Comparison of ENCODE assay signal across 26 cellular contexts in genomic region chr9:125516381-125516960, GRCh38.
"Had no signal": no experiment of that assay in that cellular context is flagged by ENCODE, and none has a peak within 500 bp of the region (broad histone marks: within the 10 kb centered on the region; RNA-seq: fewer than 3 reads in every experiment).

No MANE protein-coding gene starts in this region.

- H3K9me3 Mint-ChIP-seq: activated CD4-positive, alpha-beta memory T cell treated with anti-CD3 and anti-CD28 coated beads, Interleukin-2, amount 10 ng/mL, durations not matched to agents 7 days and 5 days; activated naive CD4-positive, alpha-beta T cell treated with anti-CD3 and anti-CD28 coated beads, Interleukin-2, amount 10 ng/mL, durations not matched to agents 7 days and 5 days; activated naive CD8-positive, alpha-beta T cell treated with anti-CD3 and anti-CD28 coated beads for 36 hours; activated T-helper 2 cell treated with anti-CD3 and anti-CD28 coated beads, Interferon-gamma antibody, Interleukin-2, Interleukin-4, amounts not matched to agents 10 μg/mL and 5 μg/mL and 100 μg/mL, durations not matched to agents 14 hours and 24 hours and 36 hours; central memory CD8-positive, alpha-beta T cell; T-helper 1 cell treated with Interleukin-12 subunit alpha and Interleukin-12 subunit beta and Interleukin-4 antibody, amounts not matched to agents 30 μg/mL and 1 μg/mL, for 36 hours had no signal

- H3K4me3 Mint-ChIP-seq: activated CD4-positive, alpha-beta memory T cell treated with anti-CD3 and anti-CD28 coated beads, Interleukin-2, amount 10 ng/mL, durations not matched to agents 7 days and 5 days; activated CD4-positive, alpha-beta T cell treated with anti-CD3 and anti-CD28 coated beads for 36 hours; activated naive CD4-positive, alpha-beta T cell treated with anti-CD3 and anti-CD28 coated beads, Interleukin-2, amount 10 ng/mL, durations not matched to agents 7 days and 5 days; activated naive CD8-positive, alpha-beta T cell treated with anti-CD3 and anti-CD28 coated beads for 36 hours; central memory CD8-positive, alpha-beta T cell; T-helper 1 cell treated with Interleukin-12 subunit alpha and Interleukin-12 subunit beta and Interleukin-4 antibody, amounts not matched to agents 30 μg/mL and 1 μg/mL, for 36 hours had no signal

- ATAC-seq: activated CD4-positive, alpha-beta T cell treated with anti-CD3 and anti-CD28 coated beads for 36 hours; SK-N-SH treated with all-trans-retinoic acid at 6 μM for 48 hours had no signal

- H3K9ac ChIP-seq: KMS-11 had no signal

- H3K4me3 ChIP-seq: adrenal gland, breast epithelium, MG63, Peyer's patch, SJSA1 had no signal

- H3K9me3 ChIP-seq: adrenal gland, breast epithelium, MG63, Peyer's patch, SJSA1 had no signal

- H3K27me3 ChIP-seq: adrenal gland, breast epithelium, MG63, Peyer's patch, SJSA1 had no signal

- DNase-seq: activated CD4-positive, alpha-beta memory T cell treated with anti-CD3 and anti-CD28 coated beads, Interleukin-2, amount 10 ng/mL, durations not matched to agents 7 days and 5 days; activated CD4-positive, alpha-beta T cell treated with anti-CD3 and anti-CD28 coated beads for 36 hours; activated CD4-positive, alpha-beta T cell treated with anti-CD3 and anti-CD28 coated beads, Interleukin-2, amount 50 U/mL, for 1 hour; activated gamma-delta T cell treated with Interleukin-2 at 50 U/mL for 16 hours; activated naive CD4-positive, alpha-beta T cell treated with anti-CD3 and anti-CD28 coated beads, Interleukin-2, amount 10 ng/mL, durations not matched to agents 7 days and 5 days; activated naive CD8-positive, alpha-beta T cell treated with anti-CD3 and anti-CD28 coated beads for 36 hours; activated T-cell treated with anti-CD3 and anti-CD28 coated beads for 4 hours; activated T-cell treated with anti-CD3 and anti-CD28 coated beads, Interleukin-2, amount 50 U/mL, for 48 hours; adrenal gland; aorta; MG63; NCI-H1105; NCI-H1436 treated with DMSO at 0.1 percent for 48 hours; NCI-H187; NCI-H2081; NCI-H510A treated with DMSO at 0.1 percent for 48 hours; Peyer's patch; SHP77 had no signal

- H3K36me3 ChIP-seq: adrenal gland, breast epithelium, Peyer's patch had no signal

- H3K27ac ChIP-seq: breast epithelium, KMS-11, Peyer's patch, RWPE1, SJSA1 had no signal

- H3K27me3 Mint-ChIP-seq: activated CD4-positive, alpha-beta memory T cell treated with anti-CD3 and anti-CD28 coated beads, Interleukin-2, amount 10 ng/mL, durations not matched to agents 7 days and 5 days; activated CD4-positive, alpha-beta T cell treated with anti-CD3 and anti-CD28 coated beads for 36 hours; activated naive CD4-positive, alpha-beta T cell treated with anti-CD3 and anti-CD28 coated beads, Interleukin-2, amount 10 ng/mL, durations not matched to agents 7 days and 5 days; activated naive CD8-positive, alpha-beta T cell treated with anti-CD3 and anti-CD28 coated beads for 36 hours; central memory CD8-positive, alpha-beta T cell had no signal

- H3K27ac Mint-ChIP-seq: activated CD4-positive, alpha-beta memory T cell treated with anti-CD3 and anti-CD28 coated beads, Interleukin-2, amount 10 ng/mL, durations not matched to agents 7 days and 5 days; activated CD4-positive, alpha-beta T cell treated with anti-CD3 and anti-CD28 coated beads for 36 hours; activated naive CD4-positive, alpha-beta T cell treated with anti-CD3 and anti-CD28 coated beads, Interleukin-2, amount 10 ng/mL, durations not matched to agents 7 days and 5 days; activated naive CD8-positive, alpha-beta T cell treated with anti-CD3 and anti-CD28 coated beads for 36 hours; activated T-helper 2 cell treated with anti-CD3 and anti-CD28 coated beads, Interferon-gamma antibody, Interleukin-2, Interleukin-4, amounts not matched to agents 10 μg/mL and 5 μg/mL and 100 μg/mL, durations not matched to agents 14 hours and 24 hours and 36 hours; T-helper 1 cell treated with Interleukin-12 subunit alpha and Interleukin-12 subunit beta and Interleukin-4 antibody, amounts not matched to agents 30 μg/mL and 1 μg/mL, for 36 hours had no signal
